Comparison of ENCODE assay signal across 1 cellular context in genomic region chr1:223992456-223993246, GRCh38.
TF ChIP-seq lines count a peak whose summit lies in the region.

No MANE protein-coding gene starts in this region.

TF ChIP-seq in K562, 482 proteins besides CTCF, POLR2A, EP300 and RAD21 (continued from another document):
- TF ChIP-seq CREB1 (IDR thresholded peaks at IDR 0.05): peak; percentile 96
- peak; percentile 96 for TF ChIP-seq CREB1 (CRISPR knock-in tag; IDR thresholded peaks at IDR 0.05)
- peak; percentile 97 for TF ChIP-seq CREM (IDR thresholded peaks at IDR 0.05; ENCODE audit: low read depth)
- TF ChIP-seq HMGN3 (IDR thresholded peaks at IDR 0.05; ENCODE audit: borderline replicate concordance, extremely low read depth, insufficient read length, low read depth, low read length): peak; percentile 60
- peak; percentile 93 for TF ChIP-seq CREB3L1 (IDR thresholded peaks at IDR 0.05; ENCODE audit: borderline replicate concordance, low read depth)
- TF ChIP-seq TBL1XR1 (IDR thresholded peaks at IDR 0.05; ENCODE audit: low read length in 2 of 2): peak in 1 of 2 experiments; percentile 98; a peak in 2 of 4 replicates
- peak; percentile 73 for TF ChIP-seq EP400 (IDR thresholded peaks at IDR 0.05)
- peak; percentile 98 for TF ChIP-seq ATF1 (CRISPR knock-in tag; IDR thresholded peaks at IDR 0.05)
- TF ChIP-seq ATF1 (tag; IDR thresholded peaks at IDR 0.05): peak; percentile 98
- peak; percentile 45; the same call in 1 of the 2 replicates for TF ChIP-seq CTBP1 (IDR thresholded peaks at IDR 0.05; ENCODE audit: borderline replicate concordance)
- 0 out of 4 replicates have a peak, but pooled peaks of 1 of the 2 experiments have one; percentile 30 for TF ChIP-seq NONO (IDR thresholded peaks at IDR 0.05; ENCODE audit: low read depth in 2 of 2, low read length in 1 of 2)
